In the genomic region with DNA sequence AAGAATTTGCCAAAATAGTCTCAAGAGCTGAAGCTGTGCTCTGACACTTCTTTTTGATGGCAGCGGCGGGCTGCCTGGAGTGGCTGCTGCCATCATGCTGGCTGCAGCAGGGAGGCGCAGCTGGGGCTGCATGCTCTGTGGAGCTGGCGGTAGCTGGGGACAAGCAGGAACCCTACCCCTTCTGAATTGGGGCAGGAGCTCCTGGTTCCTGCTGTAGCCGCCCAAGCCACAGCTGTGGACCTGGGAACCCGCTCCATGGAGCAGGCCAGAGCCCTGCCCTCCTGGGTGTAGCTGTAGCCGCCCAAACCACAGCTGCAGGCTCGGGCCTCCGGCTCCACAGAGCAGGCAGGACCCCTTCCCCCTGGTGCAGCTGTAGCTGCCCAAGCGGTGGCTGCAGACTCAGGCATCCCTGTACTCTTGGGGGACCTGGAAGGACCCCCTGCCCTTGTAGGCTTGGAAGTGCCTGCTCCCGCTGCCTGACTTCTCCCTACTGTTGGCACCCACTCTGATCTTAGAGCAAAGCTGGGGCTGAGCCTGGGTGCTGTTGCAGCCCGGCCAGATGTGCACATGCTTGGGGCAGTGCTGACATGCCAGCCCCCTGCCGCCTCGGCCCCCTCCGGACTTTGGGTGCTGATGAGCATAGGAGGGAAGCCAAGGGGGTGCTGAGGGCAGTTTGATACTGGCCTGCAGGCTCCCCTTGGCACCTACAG, we compare ENCODE assay signal across 1 cellular context.
TF ChIP-seq lines count a peak whose summit lies in the region.

No MANE protein-coding gene starts in this region.

TF ChIP-seq in H1, 55 proteins besides CTCF, POLR2A, EP300 and RAD21:
- TF ChIP-seq, protein P1, sequence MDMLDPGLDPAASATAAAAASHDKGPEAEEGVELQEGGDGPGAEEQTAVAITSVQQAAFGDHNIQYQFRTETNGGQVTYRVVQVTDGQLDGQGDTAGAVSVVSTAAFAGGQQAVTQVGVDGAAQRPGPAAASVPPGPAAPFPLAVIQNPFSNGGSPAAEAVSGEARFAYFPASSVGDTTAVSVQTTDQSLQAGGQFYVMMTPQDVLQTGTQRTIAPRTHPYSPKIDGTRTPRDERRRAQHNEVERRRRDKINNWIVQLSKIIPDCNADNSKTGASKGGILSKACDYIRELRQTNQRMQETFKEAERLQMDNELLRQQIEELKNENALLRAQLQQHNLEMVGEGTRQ (IDR thresholded peaks at IDR 0.05; ENCODE audit: low read length): no peak
- TF ChIP-seq RBBP5 (IDR thresholded peaks at IDR 0.05; ENCODE audit: borderline replicate concordance, low read depth, low read length): no peak
- no peak for TF ChIP-seq SP1 (IDR thresholded peaks at IDR 0.05; ENCODE audit: low read depth, low read length)
- TF ChIP-seq HDAC2 (IDR thresholded peaks at IDR 0.05; ENCODE audit: borderline replicate concordance in 1 of 2, low read depth in 2 of 2, low read length in 2 of 2): no peak
- no peak for TF ChIP-seq JUN (IDR thresholded peaks at IDR 0.05; ENCODE audit: low read depth, low read length)
- no peak for TF ChIP-seq CTBP2 (IDR thresholded peaks at IDR 0.05; ENCODE audit: borderline replicate concordance, insufficient read depth, insufficient read length, low read length)
- TF ChIP-seq EGR1 (IDR thresholded peaks at IDR 0.05; ENCODE audit: borderline replicate concordance, low read depth, low read length): no peak
- no peak for TF ChIP-seq SUZ12 (IDR thresholded peaks at IDR 0.05; ENCODE audit: low read length)
- no peak for TF ChIP-seq CEBPB (IDR thresholded peaks at IDR 0.05; ENCODE audit: low read depth, low read length)
- no peak for TF ChIP-seq CBX8 (IDR thresholded peaks at IDR 0.05; ENCODE audit: borderline replicate concordance, low read depth, low read length)
- TF ChIP-seq CHD1 (IDR thresholded peaks at IDR 0.05; ENCODE audit: low read depth, low read length): no peak
- no peak for TF ChIP-seq CHD2 (IDR thresholded peaks at IDR 0.05; ENCODE audit: low read length)
- TF ChIP-seq POLR2AphosphoS5 (IDR thresholded peaks at IDR 0.05; ENCODE audit: low read depth, low read length): no peak
